In the genomic region with DNA sequence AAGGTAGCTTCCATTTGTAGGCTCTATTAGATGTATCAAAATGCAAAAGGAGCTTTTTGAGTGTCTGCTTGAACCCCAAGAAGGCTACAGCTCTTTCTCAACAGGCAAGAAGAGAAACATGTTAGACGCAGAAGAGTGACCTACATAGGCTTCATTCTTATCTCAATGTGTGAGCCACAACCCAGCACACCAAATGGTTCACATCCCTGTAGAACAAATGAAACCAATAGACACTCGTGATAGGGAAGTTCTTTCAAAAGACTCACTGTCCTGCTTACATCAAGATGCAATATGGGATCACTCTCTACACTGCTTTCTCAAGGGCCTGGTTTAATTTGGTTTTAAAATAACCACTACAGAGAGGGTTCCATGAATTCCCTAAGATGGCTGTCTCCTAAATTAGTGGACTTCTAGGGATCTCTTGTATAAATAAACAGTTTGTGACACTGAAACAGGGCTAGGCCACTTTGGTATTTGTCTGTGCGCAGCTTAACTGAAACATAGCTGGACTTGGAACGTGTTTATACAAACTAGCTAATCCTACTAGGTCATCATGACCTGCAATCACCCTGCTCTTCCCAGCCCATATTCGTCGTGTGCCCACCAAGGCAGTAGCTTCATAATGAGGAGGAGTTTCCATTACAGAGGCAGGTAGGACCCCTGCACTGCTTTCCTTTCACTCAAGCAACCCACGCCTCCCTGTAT, we compare ENCODE assay signal across 18 cellular contexts.
"Had no signal": no experiment of that assay in that cellular context is flagged by ENCODE, and none has a peak within 500 bp of the region (broad histone marks: within the 10 kb centered on the region; RNA-seq: fewer than 3 reads in every experiment).

No MANE protein-coding gene starts in this region.

- H3K4me3 Mint-ChIP-seq: activated T-cell treated with anti-CD3 and anti-CD28 coated beads, Interleukin-2, amount 50 U/mL, for 4 hours; WTC11 had no signal

- H3K27me3 ChIP-seq: ascending aorta, foreskin keratinocyte, tibial artery had no signal

- H3K9me3 ChIP-seq: ascending aorta, lower lobe of right lung, tibial artery had no signal

- H3K4me1 ChIP-seq: ascending aorta, foreskin keratinocyte, lower lobe of right lung, tibial artery had no signal

- H3K9me3 Mint-ChIP-seq: activated T-cell treated with anti-CD3 and anti-CD28 coated beads, Interleukin-2, amount 50 U/mL, for 4 hours had no signal

- ATAC-seq: activated T-cell treated with anti-CD3 and anti-CD28 coated beads, Interleukin-2, amount 50 U/mL, for 4 hours; foreskin keratinocyte; lower lobe of right lung; WTC11 had no signal

- H3K36me3 Mint-ChIP-seq: WTC11 had no signal

- H3K4me3 ChIP-seq: ascending aorta, lower lobe of right lung, tibial artery had no signal

- DNase-seq: activated CD4-positive, alpha-beta T cell treated with anti-CD3 and anti-CD28 coated beads for 4 hours; activated CD8-positive, alpha-beta memory T cell treated with anti-CD3 and anti-CD28 coated beads, Interleukin-2, amount 50 U/mL, for 4 hours; activated effector memory CD4-positive, alpha-beta T cell treated with anti-CD3 and anti-CD28 coated beads, Interleukin-2, amount 50 U/mL, for 16 hours; activated naive CD4-positive, alpha-beta T cell treated with anti-CD3 and anti-CD28 coated beads, Interleukin-2, amount 50 U/mL, for 16 hours; activated T-cell treated with anti-CD3 and anti-CD28 coated beads, Interleukin-2, amount 50 U/mL, for 4 hours; cerebellar nuclear complex; effector memory CD4-positive, alpha-beta T cell; foreskin keratinocyte; hippocampal formation; left cardiac atrium; lower lobe of right lung; occipital lobe; retina; stimulated activated CD4-positive, alpha-beta T cell treated with anti-CD3 and anti-CD28 coated beads, Interleukin-2, amount 100 ng/mL, for 24 hours; stimulated activated naive CD4-positive, alpha-beta T cell treated with Interleukin-2 at 50 U/mL for 16 hours; tibial artery had no signal

- H3K27ac Mint-ChIP-seq: WTC11 had no signal

- H3K4me1 Mint-ChIP-seq: WTC11 had no signal

- H3K27ac ChIP-seq: ascending aorta, foreskin keratinocyte, lower lobe of right lung, tibial artery had no signal

- H3K36me3 ChIP-seq: ascending aorta, lower lobe of right lung, tibial artery had no signal
